Comparison of ENCODE assay signal across 34 cellular contexts in genomic region chr11:8561461-8561860, GRCh38.
"Had no signal": no experiment of that assay in that cellular context is flagged by ENCODE, and none has a peak within 500 bp of the region (broad histone marks: within the 10 kb centered on the region; RNA-seq: fewer than 3 reads in every experiment).

No MANE protein-coding gene starts in this region.

- H3K36me3 ChIP-seq: MG63 had no signal

- H3K4me3 ChIP-seq: MG63 had no signal

- DNase-seq: Karpas-422, Kasumi-1, MG63, MM.1S, MV-4-11, NCI-H1048, NCI-H1092, NCI-H1092 treated with DMSO at 0.1 percent for 48 hours, NCI-H1105, NCI-H1105 treated with DMSO at 0.1 percent for 48 hours, NCI-H1417, NCI-H1417 treated with DMSO at 0.1 percent for 48 hours, NCI-H1436, NCI-H1436 treated with DMSO at 0.1 percent for 48 hours, NCI-H146, NCI-H1694, NCI-H1694 treated with DMSO at 0.1 percent for 48 hours, NCI-H187, NCI-H187 treated with DMSO at 0.1 percent for 48 hours, NCI-H1930, NCI-H2029, NCI-H2029 treated with DMSO at 0.1 percent for 48 hours, NCI-H2081, NCI-H2081 treated with DMSO at 0.1 percent for 48 hours, NCI-H2107, NCI-H2171, NCI-H2171 treated with DMSO at 0.1 percent for 48 hours, NCI-H2227 treated with DMSO at 0.1 percent for 48 hours, NCI-H226, NCI-H345, NCI-H446, NCI-H446 treated with DMSO at 0.1 percent for 48 hours, NCI-H510A, NCI-H510A treated with DMSO at 0.1 percent for 48 hours had no signal
